ENCODE assay signal across 13 cellular contexts in genomic region chr3:153372326-153372725, GRCh38.
DNase-seq lines count a peak whose midpoint lies in the region; ATAC-seq, FAIRE-seq and TF ChIP-seq lines count a peak whose summit lies in the region.
"Had no signal": no experiment of that assay in that cellular context is flagged by ENCODE, and none has a peak within 500 bp of the region (broad histone marks: within the 10 kb centered on the region; RNA-seq: fewer than 3 reads in every experiment).

No MANE protein-coding gene starts in this region.

- in situ Hi-C loops in K562 (cut with MboI), result no loop called here

- no peak for TF ChIP-seq RAD21 in A549 (conservative IDR thresholded peaks at IDR 0.05 in 1 of 2, IDR thresholded peaks at IDR 0.05 in 1 of 2)
- no peak for TF ChIP-seq RAD21 in K562 (CRISPR knock-in tag; conservative IDR thresholded peaks at IDR 0.05 in 1 of 2, IDR thresholded peaks at IDR 0.05 in 1 of 2)

- ATAC-seq in A549 (no peak), K562 (no peak), HG03565 (IDR thresholded peaks at IDR 0.05; ENCODE audit: unreplicated experiment) (no peak)

- H3K36me3 ChIP-seq in K562 (ENCODE audit: control insufficient read depth, insufficient read depth, low read length) (no peaks in the 10 kb centered on the region), thyroid gland (no peaks in the 10 kb centered on the region)
- H3K36me3 ChIP-seq: neural progenitor cell had no signal

- intact Hi-C loops in K562 (cut with micrococcal nuclease), result no loop called here
- intact Hi-C loops in thyroid gland (cut with DNase I), result no loop called here

- TF ChIP-seq POLR2A in A549 (IDR thresholded peaks at IDR 0.05; ENCODE audit: low read length), result no peak
- TF ChIP-seq POLR2A in K562 (conservative IDR thresholded peaks at IDR 0.05), result no peak
- no peak for TF ChIP-seq POLR2A in thyroid gland (IDR thresholded peaks at IDR 0.05)

- H3K4me1 ChIP-seq in A549 (no peaks in the 10 kb centered on the region), K562 (replicated peaks in 1 of 2; ENCODE audit: control insufficient read depth in 2 of 2, insufficient read depth in 2 of 2, low read length in 2 of 2) (no peaks in the 10 kb centered on the region), thyroid gland (no peaks in the 10 kb centered on the region)
- H3K4me1 ChIP-seq: neural progenitor cell had no signal

- WGBS in A549 (ENCODE audit: missing lambda C conversion rate), result 52% methylated on average over 5 of the region's 5 CpGs
- 33% methylated on average over 5 of the region's 5 CpGs for WGBS in K562 (ENCODE audit: insufficient coverage, low coverage, missing lambda C conversion rate)
- 81 to 91% methylated on average over 5 of the region's 5 CpGs for WGBS in thyroid gland, 2 donors

- H4K20me1 ChIP-seq in K562 (replicated peaks; ENCODE audit: control insufficient read depth, insufficient read depth, low read length), result no peaks in the 10 kb centered on the region

- H3K4me2 ChIP-seq in A549 (0 out of 3 replicates have a peak overlapping the region, but pooled peaks have one; percentile 4), K562 (ENCODE audit: insufficient read depth, low read length) (no peak overlapping the region)
- H3K4me2 ChIP-seq: neural progenitor cell had no signal

- FAIRE-seq in A549 (lab: Jason Lieb, UNC) (no peak), K562 (lab: Jason Lieb, UNC) (no peak)
- FAIRE-seq: endometrium had no signal

- no peaks in the 10 kb centered on the region for H3K9me3 ChIP-seq in A549
- peaks cover 2% of the 10 kb centered on the region; the same call in 1 of the 2 replicates for H3K9me3 ChIP-seq in K562 (replicated peaks; ENCODE audit: control insufficient read depth, insufficient read depth, low read depth, low read length)
- no peaks in the 10 kb centered on the region for H3K9me3 ChIP-seq in thyroid gland

- no peak overlapping the region for H3K27ac ChIP-seq in A549
- H3K27ac ChIP-seq in K562 (ENCODE audit: extremely low read depth, low read depth, low read length), result no peak overlapping the region
- H3K27ac ChIP-seq in thyroid gland, result no peak overlapping the region
- H3K27ac ChIP-seq: neural progenitor cell had no signal

- no peak overlapping the region for H2AFZ ChIP-seq in K562 (ENCODE audit: low read depth, low read length)
- H2AFZ ChIP-seq: neural progenitor cell had no signal

- BruUV-seq in K562 (replicated peaks; lab: Mats Ljungman, UMichigan), result no TSS peak

- H3K79me2 ChIP-seq in K562 (ENCODE audit: control insufficient read depth, insufficient read depth, low read length), result no peaks in the 10 kb centered on the region

- no peaks in the 10 kb centered on the region for H3K27me3 ChIP-seq in K562 (ENCODE audit: control insufficient read depth in 2 of 2, insufficient read depth in 2 of 2, low read length in 2 of 2)
- H3K27me3 ChIP-seq in thyroid gland, result no peaks in the 10 kb centered on the region
- H3K27me3 ChIP-seq: neural progenitor cell had no signal

- TF ChIP-seq CTCF in A549 (IDR thresholded peaks at IDR 0.05), result no peak
- TF ChIP-seq CTCF in K562 (IDR thresholded peaks at IDR 0.05 in 2 of 3, conservative IDR thresholded peaks at IDR 0.05 in 1 of 3; ENCODE audit: insufficient read depth in 2 of 3, low read depth in 1 of 3, low read length in 3 of 3), result no peak
- no peak for TF ChIP-seq CTCF in thyroid gland (IDR thresholded peaks at IDR 0.05)

- H3K9ac ChIP-seq in K562 (ENCODE audit: insufficient read depth in 1 of 2, low read depth in 2 of 2, low read length in 2 of 2), result no peak overlapping the region
- H3K9ac ChIP-seq: neural progenitor cell had no signal

- POLR2A ChIA-PET in A549 (lab: Yijun Ruan, JAX) (no interaction called here), K562 (lab: Yijun Ruan, JAX) (no interaction called here)

- DNase-seq in A549 (ENCODE audit: low read depth in 1 of 2, low spot score in 1 of 2) (no peak), HPDE6-E6E7 (ENCODE audit: extremely low spot score) (peak; percentile 39), K562 (ENCODE audit: extremely low read depth in 1 of 4, low spot score in 3 of 4) (no peak), iris pigment epithelial cell (ENCODE audit: low read depth) (peak; percentile 84), thyroid gland (no peak), dedifferentiated amniotic fluid mesenchymal stem cell (ENCODE audit: extremely low spot score) (no peak)
- DNase-seq in central memory CD4-positive, alpha-beta T cell, result no peak
- DNase-seq: activated gamma-delta T cell treated with Interleukin-2 at 50 U/mL for 16 hours, DMS153, NCI-H2171 had no signal

- no peaks in the 10 kb centered on the region for H3K9me1 ChIP-seq in K562 (ENCODE audit: control insufficient read depth, insufficient read depth, low read length)

- no peak overlapping the region for H3K4me3 ChIP-seq in A549
- no peak overlapping the region for H3K4me3 ChIP-seq in K562
- H3K4me3 ChIP-seq in thyroid gland (replicated peaks in 1 of 3), result no peak overlapping the region
- H3K4me3 ChIP-seq: neural progenitor cell had no signal

- TF ChIP-seq EP300 in A549 (IDR thresholded peaks at IDR 0.05), result no peak
- no peak for TF ChIP-seq EP300 in K562 (IDR thresholded peaks at IDR 0.05; ENCODE audit: low read length)

- CTCF ChIA-PET in A549 (lab: Yijun Ruan, JAX), result interaction anchor here (1.0 to 1.5 kb wide), 2 partner anchors 11 to 12 kb away, joined by 3 read pairs; no protein-coding TSS in a partner anchor
- CTCF ChIA-PET in K562 (lab: Yijun Ruan, JAX; ENCODE audit: low intra/inter-chr PET ratio), result no interaction called here

TF ChIP-seq in A549, 52 proteins besides CTCF, POLR2A, EP300 and RAD21:
- TF ChIP-seq ZNF302 (CRISPR knock-in tag; IDR thresholded peaks at IDR 0.05), result no peak
- TF ChIP-seq ZFP36 (IDR thresholded peaks at IDR 0.05; ENCODE audit: borderline replicate concordance, partially characterized antibody), result no peak
- TF ChIP-seq CEBPB (IDR thresholded peaks at IDR 0.05), result peak; percentile 71 to 76; a peak in 3 of 4 replicates

TF ChIP-seq in K562, 482 proteins besides CTCF, POLR2A, EP300 and RAD21:
- TF ChIP-seq CEBPG (CRISPR knock-in tag; IDR thresholded peaks at IDR 0.05) (no peak), CEBPG (tag; conservative IDR thresholded peaks at IDR 0.05 in 1 of 2, IDR thresholded peaks at IDR 0.05 in 1 of 2) (peak; percentile 22 to 25; a peak in 1 of 4 replicates), PRPF4 (IDR thresholded peaks at IDR 0.05; ENCODE audit: insufficient read depth, low read depth, low read length, poor library complexity, severe bottlenecking) (no peak), SIN3B (IDR thresholded peaks at IDR 0.05; ENCODE audit: low read depth) (no peak), TCF3 (CRISPR knock-in tag; IDR thresholded peaks at IDR 0.05) (no peak), TBL1XR1 (IDR thresholded peaks at IDR 0.05; ENCODE audit: low read length in 2 of 2) (no peak), CEBPB (tag; IDR thresholded peaks at IDR 0.05) (peak; percentile 68), KLF10 (CRISPR knock-in tag; IDR thresholded peaks at IDR 0.05) (no peak), SMARCA5 (IDR thresholded peaks at IDR 0.05) (no peak), ARID2 (IDR thresholded peaks at IDR 0.05) (no peak), HNRNPH1 (optimal IDR thresholded peaks at IDR 0.05; ENCODE audit: low read depth, low read length) (no peak), NONO (IDR thresholded peaks at IDR 0.05; ENCODE audit: low read depth in 2 of 2, low read length in 1 of 2) (no peak), ZNF639 (CRISPR knock-in tag; conservative IDR thresholded peaks at IDR 0.05 in 1 of 2, IDR thresholded peaks at IDR 0.05 in 1 of 2) (no peak)

Comparison
In these comparisons a context has a peak if more than half of its experiments do, and no peak if none do; other contexts are left out.
1. DNase-seq: peak in HPDE6-E6E7 (single experiment) and iris pigment epithelial cell (single experiment); none in A549 (0 of 2), K562 (0 of 4), central memory CD4-positive, alpha-beta T cell (single experiment), thyroid gland (0 of 2) and dedifferentiated amniotic fluid mesenchymal stem cell (single experiment).
2. Of the 35 proteins assayed by ChIP-seq in both K562 and A549: peak only in K562: none; only in A549: none; in both: CEBPB; in neither: 34.